In the genomic region with DNA sequence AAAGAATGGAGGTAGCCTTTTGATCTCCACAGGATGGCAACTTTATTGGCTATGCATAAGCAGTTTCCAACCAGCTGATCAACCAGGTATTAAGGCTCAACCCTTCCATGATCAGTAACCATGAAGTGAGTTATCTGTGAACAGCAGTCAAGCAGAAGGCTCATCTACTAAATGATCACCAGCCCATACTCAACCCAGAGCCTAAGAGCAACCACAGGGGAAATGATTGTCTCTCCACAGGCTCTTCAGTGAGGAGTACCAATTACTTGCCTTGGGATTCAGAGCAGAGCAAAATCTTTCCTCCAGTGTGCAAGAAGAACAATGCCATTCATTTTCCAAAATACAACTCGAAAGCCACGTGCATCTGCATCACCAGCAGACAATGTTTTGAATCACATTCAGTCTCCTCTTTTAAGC, we compare ENCODE assay signal across 14 cellular contexts.
DNase-seq lines count a peak whose midpoint lies in the region; ATAC-seq and TF ChIP-seq lines count a peak whose summit lies in the region.
"Had no signal": no experiment of that assay in that cellular context is flagged by ENCODE, and none has a peak within 500 bp of the region (broad histone marks: within the 10 kb centered on the region; RNA-seq: fewer than 3 reads in every experiment).

No MANE protein-coding gene starts in this region.

- H3K79me1 ChIP-seq in H9 (ENCODE audit: insufficient read depth, low read depth, low read length, poor library complexity, severe bottlenecking) = no peaks in the 10 kb centered on the region

- H3K27ac Mint-ChIP-seq in H9 = no peak overlapping the region; a peak in 1 of 7 replicates
- H3K27ac Mint-ChIP-seq: activated CD4-positive, alpha-beta T cell treated with anti-CD3 and anti-CD28 coated beads, Interleukin-2, amount 10 ng/mL, durations not matched to agents 7 days and 5 days; endodermal cell; memory B cell had no signal

- no peak overlapping the region for H4K8ac ChIP-seq in H9 (replicated peaks; ENCODE audit: insufficient read length, low read depth, low read length)

- H3K4me3 ChIP-seq in gastrocnemius medialis = peak overlapping the region in 2 of 4 donors; percentile 27
- no peak overlapping the region for H3K4me3 ChIP-seq in upper lobe of right lung
- H3K4me3 ChIP-seq: heart right ventricle, stomach had no signal

- WGBS in H9 (ENCODE audit: extremely low coverage, insufficient read length, low lambda C conversion rate) = no CpG with 5 or more reads among the region's 2 CpGs

- H3K4me2 ChIP-seq in H9 (ENCODE audit: insufficient read depth, insufficient read length, low read length) = peak overlapping the region; percentile 3

- H2AFZ ChIP-seq in H9 (ENCODE audit: low read length) = no peak overlapping the region

- DNase-seq in H9 (no peak), NCI-H345 (lab: John Stamatoyannopoulos, UW) (peak; percentile 42), head of caudate nucleus (peak in 26 of 42 donors; percentile 17 to 85 (median 49)), gastrocnemius medialis (no peak), SIG-M5 treated with dmso at 0.1 percent for 504 hours (lab: John Stamatoyannopoulos, UW; ENCODE audit: unreplicated experiment) (no peak), NCI-H1436 (lab: John Stamatoyannopoulos, UW) (no peak), upper lobe of right lung (no peak)
- DNase-seq: activated CD4-positive, alpha-beta T cell treated with anti-CD3 and anti-CD28 coated beads, Interleukin-2, amount 10 ng/mL, durations not matched to agents 7 days and 5 days; endodermal cell; heart right ventricle; NCI-H1436 treated with DMSO at 0.1 percent for 48 hours; stomach had no signal

- no peak overlapping the region for H3K27ac ChIP-seq in H9 (ENCODE audit: insufficient read length, low read depth, low read length)
- peak overlapping the region; percentile 54 to 84 (median 72) for H3K27ac ChIP-seq in gastrocnemius medialis
- H3K27ac ChIP-seq in upper lobe of right lung = no peak overlapping the region
- H3K27ac ChIP-seq: heart right ventricle, stomach had no signal

- in situ Hi-C loops in gastrocnemius medialis (cut with MboI; ENCODE audit: low sequenced_read_pairs in 4 of 4) = no loop called here

- no peak overlapping the region for H3K4ac ChIP-seq in H9 (ENCODE audit: low read depth, low read length)

- H2BK120ac ChIP-seq in H9 (ENCODE audit: low read depth, low read length, poor library complexity, severe bottlenecking) = no peak overlapping the region

- peak overlapping the region in 1 of 2 experiments; percentile 36; a peak in 3 of 5 replicates for H3K4me3 Mint-ChIP-seq in H9
- H3K4me3 Mint-ChIP-seq: activated CD4-positive, alpha-beta T cell treated with anti-CD3 and anti-CD28 coated beads, Interleukin-2, amount 10 ng/mL, durations not matched to agents 7 days and 5 days; endodermal cell; memory B cell had no signal

- no peaks in the 10 kb centered on the region for H3K36me3 Mint-ChIP-seq in H9 (ENCODE audit: insufficient read depth in 1 of 3, low read depth in 3 of 3)
- H3K36me3 Mint-ChIP-seq: memory B cell had no signal

- no peak overlapping the region for H4K91ac ChIP-seq in H9 (ENCODE audit: insufficient read length, low read depth, low read length)

- H3K27me3 ChIP-seq in H9 (ENCODE audit: insufficient read depth, low read length) = no peaks in the 10 kb centered on the region
- H3K27me3 ChIP-seq in gastrocnemius medialis = peaks cover 0 to 1% (median 0%) of the 10 kb centered on the region in 3 donors
- no peaks in the 10 kb centered on the region for H3K27me3 ChIP-seq in upper lobe of right lung

- H3T11ph ChIP-seq in H9 (ENCODE audit: low read length) = no peak overlapping the region

- peaks cover 19% of the 10 kb centered on the region; the same call in 1 of the 2 replicates for H3K79me2 ChIP-seq in H9 (ENCODE audit: insufficient read depth, low read length)

- peaks cover 43 to 46% of the 10 kb centered on the region in 2 experiments for H3K4me1 Mint-ChIP-seq in H9
- H3K4me1 Mint-ChIP-seq: activated CD4-positive, alpha-beta T cell treated with anti-CD3 and anti-CD28 coated beads, Interleukin-2, amount 10 ng/mL, durations not matched to agents 7 days and 5 days; memory B cell had no signal

- H2BK15ac ChIP-seq in H9 (ENCODE audit: low read depth, low read length) = no peak overlapping the region

- H3K56ac ChIP-seq in H9 (ENCODE audit: insufficient read length, low read depth, low read length) = no peak overlapping the region

- H2BK5ac ChIP-seq in H9 (ENCODE audit: insufficient read length, low read length) = no peak overlapping the region

- H3K4me1 ChIP-seq in H9 (ENCODE audit: insufficient read depth, low read length) (peaks cover 8% of the 10 kb centered on the region; the same call in 1 of the 2 replicates), gastrocnemius medialis (peaks cover 0 to 23% of the 10 kb centered on the region in 2 donors), upper lobe of right lung (no peaks in the 10 kb centered on the region)

- no peak overlapping the region for H3K23ac ChIP-seq in H9 (ENCODE audit: insufficient read length, low read depth, low read length)

- no peak overlapping the region for H2BK20ac ChIP-seq in H9 (ENCODE audit: low read depth, low read length, poor library complexity, severe bottlenecking)

- TF ChIP-seq POLR2A in gastrocnemius medialis (IDR thresholded peaks at IDR 0.05) = no peak

- ATAC-seq in gastrocnemius medialis = no peak
- no peak for ATAC-seq in upper lobe of right lung
- ATAC-seq: heart right ventricle, Panc1 had no signal

- intact Hi-C loops in head of caudate nucleus (cut with DNase I) (loop anchor here (10.0 kb wide), 1 partner anchor 348 kb away; no protein-coding TSS in a partner anchor), gastrocnemius medialis (cut with DNase I; ENCODE audit: low total_unique reads) (no loop called here), upper lobe of right lung (cut with DNase I) (no loop called here)

- no peak overlapping the region for H4K5ac ChIP-seq in H9 (ENCODE audit: insufficient read length, low read depth, low read length)

- H3K23me2 ChIP-seq in H9 (ENCODE audit: insufficient read length, low read depth, low read length, poor library complexity, severe bottlenecking) = peaks cover 9% of the 10 kb centered on the region

- H3K27me3 Mint-ChIP-seq in H9 (ENCODE audit: low read depth) = no peaks in the 10 kb centered on the region
- H3K27me3 Mint-ChIP-seq: activated CD4-positive, alpha-beta T cell treated with anti-CD3 and anti-CD28 coated beads, Interleukin-2, amount 10 ng/mL, durations not matched to agents 7 days and 5 days; memory B cell had no signal

- no peaks in the 10 kb centered on the region for H3K9me3 Mint-ChIP-seq in H9
- H3K9me3 Mint-ChIP-seq: activated CD4-positive, alpha-beta T cell treated with anti-CD3 and anti-CD28 coated beads, Interleukin-2, amount 10 ng/mL, durations not matched to agents 7 days and 5 days; endodermal cell had no signal

- no peak overlapping the region for H3K18ac ChIP-seq in H9 (ENCODE audit: insufficient read length, low read depth, low read length)

- H3K36me3 ChIP-seq in gastrocnemius medialis (no peaks in the 10 kb centered on the region), upper lobe of right lung (no peaks in the 10 kb centered on the region)
- H3K36me3 ChIP-seq: heart right ventricle, stomach had no signal

- no peak overlapping the region for H2BK12ac ChIP-seq in H9 (ENCODE audit: insufficient read length, low read depth, low read length)

- TF ChIP-seq CTCF in H9 (conservative IDR thresholded peaks at IDR 0.05) = no peak
- TF ChIP-seq CTCF in gastrocnemius medialis (IDR thresholded peaks at IDR 0.05 in 4 of 5, conservative IDR thresholded peaks at IDR 0.05 in 1 of 5) = no peak
- no peak for TF ChIP-seq CTCF in upper lobe of right lung (IDR thresholded peaks at IDR 0.05)

- H3K9me3 ChIP-seq in H9 (ENCODE audit: control insufficient read depth, low read depth, low read length) (no peaks in the 10 kb centered on the region), gastrocnemius medialis (no peaks in the 10 kb centered on the region), upper lobe of right lung (no peaks in the 10 kb centered on the region)
- H3K9me3 ChIP-seq: heart right ventricle, stomach had no signal

- H3K9ac ChIP-seq in H9 (ENCODE audit: extremely low read depth, insufficient read length, low read length) = no peak overlapping the region

- no peak overlapping the region for H3K14ac ChIP-seq in H9 (ENCODE audit: insufficient read depth, low read length)

- H4K20me1 ChIP-seq in H9 (ENCODE audit: control insufficient read depth, insufficient read depth, insufficient read length) = no peaks in the 10 kb centered on the region

- no peak overlapping the region for H2AK5ac ChIP-seq in H9 (ENCODE audit: insufficient read length, low read length)

Comparison
In these comparisons a context has a peak if more than half of its experiments do, and no peak if none do; other contexts are left out.
1. DNase-seq: peak in NCI-H345 (single experiment) and head of caudate nucleus (26 of 42); none in H9 (single experiment), gastrocnemius medialis (0 of 2), SIG-M5 treated with dmso at 0.1 percent for 504 hours (single experiment), NCI-H1436 (single experiment) and upper lobe of right lung (single experiment).
2. H3K27ac ChIP-seq: peak in gastrocnemius medialis (4 of 4); none in H9 (single experiment) and upper lobe of right lung (single experiment).